In genomic region chr15:91694829-91695205, GRCh38 we compare ENCODE assay signal across 8 cellular contexts.
DNase-seq lines count a peak whose midpoint lies in the region; ATAC-seq and TF ChIP-seq lines count a peak whose summit lies in the region.

No MANE protein-coding gene starts in this region.

- no peaks in the 10 kb centered on the region for H3K36me3 Mint-ChIP-seq in naive thymus-derived CD8-positive, alpha-beta T cell

- no peaks in the 10 kb centered on the region for H3K9me3 ChIP-seq in RWPE2 (ENCODE audit: severe bottlenecking)
- H3K9me3 ChIP-seq in psoas muscle = no peaks in the 10 kb centered on the region

- ATAC-seq in RWPE2 (ENCODE audit: low read depth) (peak; percentile 85), psoas muscle (peak; percentile 69 to 94 (median 79)), HG02759 (IDR thresholded peaks at IDR 0.05; ENCODE audit: unreplicated experiment) (no peak), HG02852 (IDR thresholded peaks at IDR 0.05; ENCODE audit: unreplicated experiment) (no peak)
- ATAC-seq in naive thymus-derived CD8-positive, alpha-beta T cell = no peak

- H3K4me3 ChIP-seq in RWPE2 (ENCODE audit: severe bottlenecking) (no peak overlapping the region), fibroblast of villous mesenchyme (ENCODE audit: low read depth, low read length) (peak overlapping the region; percentile 23), psoas muscle (peak overlapping the region; percentile 42)

- no peak overlapping the region for H3K27ac Mint-ChIP-seq in naive thymus-derived CD8-positive, alpha-beta T cell

- DNase-seq in AG20443 (ENCODE audit: low spot score) = peak; percentile 55
- DNase-seq in RWPE2 (ENCODE audit: low spot score) = no peak
- DNase-seq in fibroblast of villous mesenchyme (ENCODE audit: low read depth) = peak; percentile 59
- DNase-seq in psoas muscle = peak; percentile 46 to 60
- no peak for DNase-seq in stimulated activated CD4-positive, alpha-beta T cell treated with anti-CD3 and anti-CD28 coated beads, Interleukin-15, amount 100 ng/mL, for 24 hours
- DNase-seq in naive thymus-derived CD8-positive, alpha-beta T cell = no peak

- POLR2A ChIA-PET in naive thymus-derived CD8-positive, alpha-beta T cell (lab: Charles Lee) = no interaction called here

- H3K27me3 Mint-ChIP-seq in naive thymus-derived CD8-positive, alpha-beta T cell = peaks cover 0 to 7% (median 0%) of the 10 kb centered on the region in 5 donors

- intact Hi-C loops in psoas muscle (cut with DNase I) = no loop called here

- H3K9me3 Mint-ChIP-seq in naive thymus-derived CD8-positive, alpha-beta T cell = no peaks in the 10 kb centered on the region

- H3K27me3 ChIP-seq in RWPE2 (ENCODE audit: insufficient read depth, poor library complexity, severe bottlenecking) (no peaks in the 10 kb centered on the region), psoas muscle (ENCODE audit: insufficient read depth in 3 of 3, low read length in 2 of 3) (peaks cover 0 to 6% (median 0%) of the 10 kb centered on the region in 3 donors)

- no peak for TF ChIP-seq CTCF in RWPE2 (IDR thresholded peaks at IDR 0.05; ENCODE audit: poor library complexity, severe bottlenecking)
- TF ChIP-seq CTCF in fibroblast of villous mesenchyme (IDR thresholded peaks at IDR 0.05; ENCODE audit: insufficient read depth, low read depth, low read length) = no peak
- no peak for TF ChIP-seq CTCF in psoas muscle (IDR thresholded peaks at IDR 0.05)

- H3K4me1 ChIP-seq in RWPE2 (ENCODE audit: insufficient read depth, poor library complexity, severe bottlenecking) = no peaks in the 10 kb centered on the region
- no peaks in the 10 kb centered on the region for H3K4me1 ChIP-seq in psoas muscle

- H3K27ac ChIP-seq in RWPE2 (ENCODE audit: poor library complexity, severe bottlenecking) = no peak overlapping the region
- peak overlapping the region; percentile 74 for H3K27ac ChIP-seq in psoas muscle

- H3K4me1 Mint-ChIP-seq in naive thymus-derived CD8-positive, alpha-beta T cell = no peaks in the 10 kb centered on the region

- no peaks in the 10 kb centered on the region for H3K36me3 ChIP-seq in RWPE2 (ENCODE audit: low read depth)
- no peaks in the 10 kb centered on the region for H3K36me3 ChIP-seq in psoas muscle (ENCODE audit: insufficient read depth in 1 of 2, low read depth in 1 of 2)

- 49 to 58% (median 57%) methylated on average over 4 of the region's 4 CpGs for WGBS in psoas muscle, 3 donors

- H3K4me3 Mint-ChIP-seq in naive thymus-derived CD8-positive, alpha-beta T cell = no peak overlapping the region

Comparison
In these comparisons a context has a peak if more than half of its experiments do, and no peak if none do; other contexts are left out.
1. DNase-seq: peak in AG20443 (single experiment), fibroblast of villous mesenchyme (single experiment) and psoas muscle (2 of 2); none in RWPE2 (single experiment), stimulated activated CD4-positive, alpha-beta T cell treated with anti-CD3 and anti-CD28 coated beads, Interleukin-15, amount 100 ng/mL, for 24 hours (single experiment) and naive thymus-derived CD8-positive, alpha-beta T cell (0 of 10).
2. ATAC-seq: peak in RWPE2 (single experiment) and psoas muscle (4 of 4); none in HG02759 (single experiment), HG02852 (single experiment) and naive thymus-derived CD8-positive, alpha-beta T cell (0 of 2).